8 cellular contexts compared by ENCODE assay signal in genomic region chr19:42268704-42269517, GRCh38. TPM values are rescaled to one million over a fixed set of nuclear protein-coding genes. Genes with fewer than 3 reads are reported as not detected.
DNase-seq lines count a peak whose midpoint lies in the region; ATAC-seq and TF ChIP-seq lines count a peak whose summit lies in the region.

Gene CIC (plus strand): TSS chr19:42269252. CDS start chr19:42271784, 2,532 bp downstream.

- peak; percentile 100 for DNase-seq in Daoy (ENCODE audit: low read depth)
- DNase-seq in H9, result peak; percentile 100
- DNase-seq in M059J (ENCODE audit: low read depth), result peak; percentile 100
- peak; percentile 99 for DNase-seq in SHP77 (lab: John Stamatoyannopoulos, UW)
- DNase-seq in activated T-helper 9 cell treated with anti-CD3 and anti-CD28 coated beads, Interleukin-2, amount 50 U/mL, for 16 hours (ENCODE audit: low read depth), result peak; percentile 99
- peak; percentile 100 for DNase-seq in fibroblast of lung (ENCODE audit: low read depth in 2 of 2)
- peak; percentile 99 for DNase-seq in naive B cell

- H2BK120ac ChIP-seq in H9 (ENCODE audit: low read depth, low read length, poor library complexity, severe bottlenecking), result peak within 1 kb of the TSS; percentile 89

- no peak within 1 kb of the TSS for H2BK12ac ChIP-seq in H9 (ENCODE audit: insufficient read length, low read depth, low read length)

- H3T11ph ChIP-seq in H9 (ENCODE audit: low read length), result peak within 1 kb of the TSS; percentile 61

- peak within 1 kb of the TSS; percentile 82 to 89 (median 84) for H3K4me3 ChIP-seq in fibroblast of lung (replicated peaks in 1 of 4; ENCODE audit: control extremely low read depth in 1 of 4, insufficient read depth in 1 of 4, low read depth in 3 of 4, low read length in 4 of 4)

- no peak within 1 kb of the TSS for H2BK15ac ChIP-seq in H9 (ENCODE audit: low read depth, low read length)

- peaks cover 18% of the 10 kb centered on the region for H3K36me3 ChIP-seq in fibroblast of lung (ENCODE audit: control insufficient read depth, insufficient read depth, low read length)

- H3K18ac ChIP-seq in H9 (ENCODE audit: insufficient read length, low read depth, low read length), result peak within 1 kb of the TSS; percentile 98

- H3K9me3 ChIP-seq in H9 (ENCODE audit: control insufficient read depth, low read depth, low read length), result no peaks in the 10 kb centered on the region
- no peaks in the 10 kb centered on the region for H3K9me3 ChIP-seq in fibroblast of lung (ENCODE audit: control insufficient read depth, insufficient read depth, low read depth, low read length)

- H3K79me1 ChIP-seq in H9 (ENCODE audit: insufficient read depth, low read depth, low read length, poor library complexity, severe bottlenecking), result no peaks in the 10 kb centered on the region

- no peak within 1 kb of the TSS; a peak in 2 of 5 replicates for H3K4me3 Mint-ChIP-seq in H9
- peak within 1 kb of the TSS in 4 of 8 donors; percentile 90 to 95 (median 92) for H3K4me3 Mint-ChIP-seq in naive B cell
- H3K4me3 Mint-ChIP-seq in stimulated activated memory B cell treated with anti-CD40 and anti-IgM and Interleukin-4, amounts not matched to agents 10 μg/mL and 1 μg/mL and 100 μg/mL, for 72 hours, result peak within 1 kb of the TSS; percentile 90

- H3K9me3 Mint-ChIP-seq in H9 (no peaks in the 10 kb centered on the region; a peak in 1 of 5 replicates), naive B cell (no peaks in the 10 kb centered on the region)
- H3K9me3 Mint-ChIP-seq in stimulated activated memory B cell treated with anti-CD40 and anti-IgM and Interleukin-4, amounts not matched to agents 10 μg/mL and 1 μg/mL and 100 μg/mL, for 72 hours, result no peaks in the 10 kb centered on the region

- no peak within 1 kb of the TSS for H2AFZ ChIP-seq in H9 (ENCODE audit: low read length)
- peak within 1 kb of the TSS; percentile 88 for H2AFZ ChIP-seq in fibroblast of lung (ENCODE audit: low read length)

- no peaks in the 10 kb centered on the region; the same call in 1 of the 2 replicates for H3K4me1 ChIP-seq in H9 (ENCODE audit: insufficient read depth, low read length)
- peaks cover 13% of the 10 kb centered on the region for H3K4me1 ChIP-seq in fibroblast of lung (ENCODE audit: control insufficient read depth, extremely low read depth, insufficient read depth, low read length)

- ATAC-seq in naive B cell (ENCODE audit: low read depth in 2 of 2), result peak; percentile 72 to 79
- peak; percentile 94 for ATAC-seq in stimulated activated memory B cell treated with anti-CD40 and anti-IgM and Interleukin-4, amounts not matched to agents 10 μg/mL and 1 μg/mL and 100 μg/mL, for 72 hours

- H2BK5ac ChIP-seq in H9 (ENCODE audit: insufficient read length, low read length), result peak within 1 kb of the TSS; percentile 68

- no peak for TF ChIP-seq CTCF in H9 (conservative IDR thresholded peaks at IDR 0.05)
- TF ChIP-seq CTCF in fibroblast of lung (conservative IDR thresholded peaks at IDR 0.05 in 1 of 2, IDR thresholded peaks at IDR 0.05 in 1 of 2; ENCODE audit: low read depth in 1 of 2, low read length in 2 of 2), result no peak

- H3K4me1 Mint-ChIP-seq in H9 (peaks cover 20 to 25% of the 10 kb centered on the region in 2 experiments), naive B cell (peaks cover 8 to 21% (median 14%) of the 10 kb centered on the region in 3 donors)
- H3K4me1 Mint-ChIP-seq in stimulated activated memory B cell treated with anti-CD40 and anti-IgM and Interleukin-4, amounts not matched to agents 10 μg/mL and 1 μg/mL and 100 μg/mL, for 72 hours, result peaks cover 26% of the 10 kb centered on the region

- H4K91ac ChIP-seq in H9 (ENCODE audit: insufficient read length, low read depth, low read length), result no peak within 1 kb of the TSS

- H3K79me2 ChIP-seq in H9 (ENCODE audit: insufficient read depth, low read length) (no peaks in the 10 kb centered on the region), fibroblast of lung (ENCODE audit: control insufficient read depth, insufficient read depth, low read length) (peaks cover 35% of the 10 kb centered on the region)

- WGBS in H9 (ENCODE audit: extremely low coverage, insufficient read length, low lambda C conversion rate), result no CpG with 5 or more reads among the region's 53 CpGs

- H3K4me2 ChIP-seq in H9 (ENCODE audit: insufficient read depth, insufficient read length, low read length) (peak within 1 kb of the TSS; percentile 94), fibroblast of lung (ENCODE audit: extremely low read depth, insufficient read depth, low read length) (peak within 1 kb of the TSS; percentile 98)

- H3K56ac ChIP-seq in H9 (ENCODE audit: insufficient read length, low read depth, low read length), result no peak within 1 kb of the TSS

- peak within 1 kb of the TSS; percentile 84 for H3K9ac ChIP-seq in H9 (ENCODE audit: extremely low read depth, insufficient read length, low read length)
- peak within 1 kb of the TSS; percentile 97 for H3K9ac ChIP-seq in fibroblast of lung (ENCODE audit: insufficient read depth, low read length)

- peak within 1 kb of the TSS; percentile 99 for H3K14ac ChIP-seq in H9 (ENCODE audit: insufficient read depth, low read length)

- H2AK5ac ChIP-seq in H9 (ENCODE audit: insufficient read length, low read length), result no peak within 1 kb of the TSS

- H4K20me1 ChIP-seq in H9 (ENCODE audit: control insufficient read depth, insufficient read depth, insufficient read length) (no peaks in the 10 kb centered on the region), fibroblast of lung (ENCODE audit: control insufficient read depth, extremely low read depth, insufficient read depth, low read length) (no peaks in the 10 kb centered on the region)

- H3K27me3 Mint-ChIP-seq in H9 (ENCODE audit: low read depth), result peaks cover 3% of the 10 kb centered on the region; the same call in 1 of the 2 replicates
- H3K27me3 Mint-ChIP-seq in naive B cell, result no peaks in the 10 kb centered on the region
- H3K27me3 Mint-ChIP-seq in stimulated activated memory B cell treated with anti-CD40 and anti-IgM and Interleukin-4, amounts not matched to agents 10 μg/mL and 1 μg/mL and 100 μg/mL, for 72 hours, result no peaks in the 10 kb centered on the region

- no peak within 1 kb of the TSS; the same call in 1 of the 2 replicates for H3K4ac ChIP-seq in H9 (ENCODE audit: low read depth, low read length)

- no peak within 1 kb of the TSS for H3K23ac ChIP-seq in H9 (ENCODE audit: insufficient read length, low read depth, low read length)

- peaks cover 9% of the 10 kb centered on the region for H3K23me2 ChIP-seq in H9 (ENCODE audit: insufficient read length, low read depth, low read length, poor library complexity, severe bottlenecking)

- H3K27ac ChIP-seq in H9 (ENCODE audit: insufficient read length, low read depth, low read length), result no peak within 1 kb of the TSS
- peak within 1 kb of the TSS; percentile 98 for H3K27ac ChIP-seq in fibroblast of lung (ENCODE audit: insufficient read depth, low read length)

- H3K27me3 ChIP-seq in H9 (ENCODE audit: insufficient read depth, low read length) (no peaks in the 10 kb centered on the region), fibroblast of lung (ENCODE audit: control insufficient read depth, insufficient read depth, low read length) (no peaks in the 10 kb centered on the region)

- H3K36me3 Mint-ChIP-seq in H9 (ENCODE audit: insufficient read depth in 1 of 3, low read depth in 3 of 3), result peaks cover 4 to 10% (median 8%) of the 10 kb centered on the region in 3 experiments; a peak in 6 of 7 replicates
- no peaks in the 10 kb centered on the region for H3K36me3 Mint-ChIP-seq in naive B cell
- peaks cover 14% of the 10 kb centered on the region for H3K36me3 Mint-ChIP-seq in stimulated activated memory B cell treated with anti-CD40 and anti-IgM and Interleukin-4, amounts not matched to agents 10 μg/mL and 1 μg/mL and 100 μg/mL, for 72 hours

- no peak within 1 kb of the TSS for H2BK20ac ChIP-seq in H9 (ENCODE audit: low read depth, low read length, poor library complexity, severe bottlenecking)

- H3K27ac Mint-ChIP-seq in H9 (peak within 1 kb of the TSS in 1 of 3 experiments; percentile 60; a peak in 2 of 7 replicates), naive B cell (peak within 1 kb of the TSS in 5 of 6 donors; percentile 96 to 98 (median 97))
- H3K27ac Mint-ChIP-seq in stimulated activated memory B cell treated with anti-CD40 and anti-IgM and Interleukin-4, amounts not matched to agents 10 μg/mL and 1 μg/mL and 100 μg/mL, for 72 hours, result no peak within 1 kb of the TSS

- no peak within 1 kb of the TSS for H4K5ac ChIP-seq in H9 (ENCODE audit: insufficient read length, low read depth, low read length)

- no peak within 1 kb of the TSS for H4K8ac ChIP-seq in H9 (replicated peaks; ENCODE audit: insufficient read length, low read depth, low read length)

RNA-seq across cellular contexts. Expression of gene CIC, which starts in this region (rescaled TPM):
- 8.1 and 17.4 TPM in 2 replicates for total RNA-seq in Daoy (2014; rRNA removed; shearing (Covaris generic))
- total RNA-seq in H9 (2021) (54.0 and 56.0 TPM in 2 replicates), fibroblast of lung (16.7 and 23.6 TPM in 2 replicates)
- total RNA-seq in M059J (2014; rRNA removed; shearing (Covaris generic)), result 25.7 and 30.4 TPM in 2 replicates
- polyA plus RNA-seq in fibroblast of lung (8.5 and 14.5 TPM in 2 replicates), naive B cell (ENCODE audit: low read depth in 6 of 6) (1 to 10 TPM in 5 of 6 donors, under 1 TPM in 1; 0.05 to 5.3 (median 2.1) TPM)
- 32.9 and 41.3 TPM in 2 replicates for polyA plus RNA-seq in fibroblast of lung (2012)
- polyA minus RNA-seq in fibroblast of lung (ENCODE audit: low replicate concordance), result 36.6 and 51.1 TPM in 2 replicates
